ENCODE assay signal across 8 cellular contexts in genomic region chr5:82356808-82357671, GRCh38.
A peak's percentile ranks its signal among the peaks of the same experiment; 100 is the strongest.
DNase-seq lines count a peak whose midpoint lies in the region; ATAC-seq and TF ChIP-seq lines count a peak whose summit lies in the region.

No MANE protein-coding gene starts in this region.

- H3K27me3 Mint-ChIP-seq in chondrocyte (ENCODE audit: low read depth) = no peaks in the 10 kb centered on the region

- peak; percentile 48 for DNase-seq in activated CD4-positive, CD25-positive, alpha-beta regulatory T cell treated with anti-CD3 and anti-CD28 coated beads, Interleukin-2, amount 50 U/mL, for 72 hours
- DNase-seq in chondrocyte (ENCODE audit: low spot score) (no peak), mucosa of gallbladder (ENCODE audit: low spot score) (peak; percentile 84), NCI-H510A (lab: John Stamatoyannopoulos, UW) (no peak)
- peak; percentile 66 for DNase-seq in stimulated activated naive CD8-positive, alpha-beta T cell treated with anti-CD3 and anti-CD28 coated beads, Interleukin-15, Interleukin-2, amounts not matched to agents 100 U/mL and 50 U/mL, for 24 hours

- TF ChIP-seq CTCF in chondrocyte (IDR thresholded peaks at IDR 0.05) = no peak

- no peak overlapping the region for H3K4me3 Mint-ChIP-seq in chondrocyte (ENCODE audit: unreplicated experiment)

- peaks cover 51% of the 10 kb centered on the region for H3K4me1 Mint-ChIP-seq in chondrocyte (ENCODE audit: low read depth)

- TF ChIP-seq POLR2A in GM18505 (IDR thresholded peaks at IDR 0.05; ENCODE audit: borderline replicate concordance, extremely low read depth, insufficient read depth, insufficient read length) = no peak

- peak overlapping the region; percentile 64 for H3K27ac Mint-ChIP-seq in chondrocyte (ENCODE audit: unreplicated experiment)

- no peaks in the 10 kb centered on the region for H3K9me3 Mint-ChIP-seq in chondrocyte (ENCODE audit: low read depth)

- H3K36me3 Mint-ChIP-seq in chondrocyte (ENCODE audit: low read depth) = no peaks in the 10 kb centered on the region

- ATAC-seq in GM18505 (IDR thresholded peaks at IDR 0.05; ENCODE audit: unreplicated experiment) (peak; percentile 48), HG03558 (IDR thresholded peaks at IDR 0.05; ENCODE audit: extremely low read depth, unreplicated experiment) (peak; percentile 32), GM19397 (IDR thresholded peaks at IDR 0.05; ENCODE audit: unreplicated experiment) (no peak)
- peak; percentile 85 for ATAC-seq in stimulated activated naive CD8-positive, alpha-beta T cell treated with anti-CD3 and anti-CD28 coated beads, Interleukin-15, Interleukin-2, amounts not matched to agents 100 U/mL and 50 U/mL, for 24 hours

Comparison
In these comparisons a context has a peak if more than half of its experiments do, and no peak if none do; other contexts are left out.
1. DNase-seq: peak in activated CD4-positive, CD25-positive, alpha-beta regulatory T cell treated with anti-CD3 and anti-CD28 coated beads, Interleukin-2, amount 50 U/mL, for 72 hours (single experiment), mucosa of gallbladder (single experiment) and stimulated activated naive CD8-positive, alpha-beta T cell treated with anti-CD3 and anti-CD28 coated beads, Interleukin-15, Interleukin-2, amounts not matched to agents 100 U/mL and 50 U/mL, for 24 hours (single experiment); none in chondrocyte (single experiment) and NCI-H510A (single experiment).